Comparison of ENCODE assay signal across 13 cellular contexts in genomic region chr5:96395295-96395694, GRCh38. TPM values are rescaled to one million over a fixed set of nuclear protein-coding genes. Genes with fewer than 3 reads are reported as not detected.
"Had no signal": no experiment of that assay in that cellular context is flagged by ENCODE, and none has a peak within 500 bp of the region (broad histone marks: within the 10 kb centered on the region; RNA-seq: fewer than 3 reads in every experiment).

No MANE protein-coding gene starts in this region.

RNA-seq across cellular contexts. Expression of gene PCSK1, which starts 37.8 kb away (rescaled TPM):
- total RNA-seq: activated B cell treated with CpG ODN at 0.5 μM for 24 hours; activated CD4-positive, alpha-beta memory T cell treated with anti-CD3 and anti-CD28 coated beads for 36 hours; activated CD4-positive, alpha-beta memory T cell treated with anti-CD3 and anti-CD28 coated beads, Interleukin-2, amount 10 ng/mL, durations not matched to agents 7 days and 5 days; activated CD4-positive, alpha-beta T cell treated with anti-CD3 and anti-CD28 coated beads for 36 hours; activated CD4-positive, alpha-beta T cell treated with anti-CD3 and anti-CD28 coated beads, Interleukin-2, amount 10 ng/mL, durations not matched to agents 7 days and 5 days; activated CD8-positive, alpha-beta memory T cell treated with anti-CD3 and anti-CD28 coated beads for 36 hours; activated CD8-positive, alpha-beta memory T cell treated with anti-CD3 and anti-CD28 coated beads, Interleukin-2, amount 10 ng/mL, durations not matched to agents 7 days and 5 days; activated CD8-positive, alpha-beta T cell treated with anti-CD3 and anti-CD28 coated beads for 36 hours; activated CD8-positive, alpha-beta T cell treated with anti-CD3 and anti-CD28 coated beads, Interleukin-2, amount 10 ng/mL, durations not matched to agents 7 days and 5 days; T-cell; T-helper 1 cell treated with Interleukin-12 subunit alpha and Interleukin-12 subunit beta and Interleukin-4 antibody, amounts not matched to agents 30 ng/mL and 1 ng/mL, for 36 hours; T-helper 17 cell; T-helper 2 cell treated with Interferon-gamma antibody and Interleukin-4, amounts not matched to agents 100 ng/mL and 5 ng/mL, for 36 hours had no signal
